In the genomic region with DNA sequence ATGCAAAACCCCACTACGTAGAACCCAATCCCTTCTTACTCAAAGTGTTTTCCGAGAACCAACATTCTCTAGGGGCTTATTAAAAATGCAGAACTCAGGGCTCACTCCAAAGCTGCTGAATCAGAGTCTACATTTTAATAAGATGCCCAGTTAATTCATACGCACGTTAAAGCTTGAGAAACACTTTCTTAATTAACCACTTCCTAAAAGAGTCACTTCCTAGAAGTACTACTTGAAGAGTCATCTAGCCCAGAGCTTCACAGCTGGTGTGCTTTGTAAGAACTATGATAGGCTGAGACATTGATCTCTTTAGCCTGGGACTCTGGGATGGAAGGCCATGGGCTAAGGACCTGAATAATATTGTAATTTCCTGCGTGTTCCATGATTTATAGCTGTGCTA, we compare ENCODE assay signal across 16 cellular contexts. TPM values are rescaled to one million over a fixed set of nuclear protein-coding genes. Genes with fewer than 3 reads are reported as not detected.
A peak's percentile ranks its signal among the peaks of the same experiment; 100 is the strongest.
DNase-seq lines count a peak whose midpoint lies in the region; TF ChIP-seq lines count a peak whose summit lies in the region.
"Had no signal": no experiment of that assay in that cellular context is flagged by ENCODE, and none has a peak within 500 bp of the region (broad histone marks: within the 10 kb centered on the region; RNA-seq: fewer than 3 reads in every experiment).

No MANE protein-coding gene starts in this region.

- no peak overlapping the region for H3K4me3 ChIP-seq in brain microvascular endothelial cell (ENCODE audit: low read depth, low read length)
- H3K4me3 ChIP-seq: psoas muscle, stomach had no signal

- H3K4me3 Mint-ChIP-seq in MCF 10A (ENCODE audit: unreplicated experiment), result no peak overlapping the region
- H3K4me3 Mint-ChIP-seq: nephron had no signal

- no TSS peak for BruUV-seq in MCF 10A (replicated peaks; lab: Mats Ljungman, UMichigan)

- in situ Hi-C loops in brain microvascular endothelial cell (cut with HindIII; ENCODE audit: low pct_ligation_motif_present, low sequenced_read_pairs), result no loop called here

- no peak overlapping the region for H3K27ac ChIP-seq in brain microvascular endothelial cell
- H3K27ac ChIP-seq: psoas muscle, stomach had no signal

- H3K27me3 ChIP-seq in brain microvascular endothelial cell (replicated peaks), result no peaks in the 10 kb centered on the region
- H3K27me3 ChIP-seq: stomach had no signal

- CTCF ChIA-PET in MCF 10A (lab: Yijun Ruan, JAX), result interaction anchor here (0.9 kb wide), 1 partner anchor 9 kb away, joined by 3 read pairs; no protein-coding TSS in a partner anchor

- POLR2A ChIA-PET in MCF 10A (lab: Yijun Ruan, JAX), result no interaction called here

- H3K9me3 Mint-ChIP-seq in MCF 10A (ENCODE audit: unreplicated experiment), result no peaks in the 10 kb centered on the region

- H3K4me1 Mint-ChIP-seq in MCF 10A (ENCODE audit: insufficient read depth, unreplicated experiment), result no peaks in the 10 kb centered on the region
- H3K4me1 Mint-ChIP-seq: nephron had no signal

- H3K27ac Mint-ChIP-seq in MCF 10A (ENCODE audit: low read depth, unreplicated experiment), result no peak overlapping the region
- H3K27ac Mint-ChIP-seq: nephron had no signal

- TF ChIP-seq CTCF in brain microvascular endothelial cell (IDR thresholded peaks at IDR 0.05; ENCODE audit: low read depth, low read length, missing control alignments), result no peak
- no peak for TF ChIP-seq CTCF in MCF 10A (IDR thresholded peaks at IDR 0.05; ENCODE audit: unreplicated experiment)

- H3K36me3 Mint-ChIP-seq in MCF 10A (ENCODE audit: insufficient read depth, unreplicated experiment), result peaks cover 6% of the 10 kb centered on the region

- peak; percentile 99 for DNase-seq in AML-193 (lab: John Stamatoyannopoulos, UW)
- peak; percentile 70 for DNase-seq in HS-5 (ENCODE audit: low read depth)
- DNase-seq in NOMO-1 treated with dmso at 0.1 percent for 144 hours (lab: John Stamatoyannopoulos, UW; ENCODE audit: unreplicated experiment), result peak; percentile 92
- peak; percentile 15 for DNase-seq in astrocyte of the hippocampus (ENCODE audit: low read depth, low spot score)
- DNase-seq in activated CD4-positive, CD25-positive, alpha-beta regulatory T cell treated with anti-CD3 and anti-CD28 coated beads, Interleukin-2, amount 50 U/mL, for 72 hours, result no peak
- DNase-seq in SHP77 (lab: John Stamatoyannopoulos, UW), result no peak
- no peak for DNase-seq in brain microvascular endothelial cell
- no peak for DNase-seq in MCF 10A (ENCODE audit: unreplicated experiment)
- DNase-seq: activated CD4-positive, CD25-positive, alpha-beta regulatory T cell; activated effector memory CD4-positive, alpha-beta T cell treated with Interleukin-2 at 50 U/mL for 16 hours; amniotic stem cell; mammary epithelial cell; psoas muscle; stomach; SW 1271 had no signal

- no peaks in the 10 kb centered on the region for H3K36me3 ChIP-seq in brain microvascular endothelial cell (replicated peaks)
- H3K36me3 ChIP-seq: stomach had no signal

- H3K27me3 Mint-ChIP-seq in MCF 10A (ENCODE audit: insufficient read depth, unreplicated experiment), result peaks cover 36% of the 10 kb centered on the region

- intact Hi-C loops in MCF 10A (cut with micrococcal nuclease), result no loop called here

RNA-seq across cellular contexts. Expression of gene COL6A5, which starts 9.0 kb away (rescaled TPM):
- not detected in 2 replicates for total RNA-seq in MCF 10A (2022)
- total RNA-seq: mammary epithelial cell, psoas muscle had no signal

Comparison
In these comparisons a context has a peak if more than half of its experiments do, and no peak if none do; other contexts are left out.
1. DNase-seq: peak in AML-193 (2 of 2), HS-5 (single experiment), NOMO-1 treated with dmso at 0.1 percent for 144 hours (single experiment) and astrocyte of the hippocampus (single experiment); none in activated CD4-positive, CD25-positive, alpha-beta regulatory T cell treated with anti-CD3 and anti-CD28 coated beads, Interleukin-2, amount 50 U/mL, for 72 hours (single experiment), SHP77 (0 of 2), brain microvascular endothelial cell (single experiment) and MCF 10A (single experiment).